In genomic region chr17:36640836-36641235, GRCh38 we compare ENCODE assay signal across 23 cellular contexts.
"Had no signal": no experiment of that assay in that cellular context is flagged by ENCODE, and none has a peak within 500 bp of the region (broad histone marks: within the 10 kb centered on the region; RNA-seq: fewer than 3 reads in every experiment).

No MANE protein-coding gene starts in this region.

- H3K4me3 Mint-ChIP-seq: activated CD4-positive, alpha-beta T cell treated with anti-CD3 and anti-CD28 coated beads, Interleukin-2, amount 10 ng/mL, durations not matched to agents 24 days and 14 days; natural killer cell had no signal

- DNase-seq: activated CD4-positive, alpha-beta T cell treated with anti-CD3 and anti-CD28 coated beads, Interleukin-2, amount 10 ng/mL, durations not matched to agents 24 days and 14 days; activated T-cell treated with anti-CD3 and anti-CD28 coated beads, Interleukin-2, amount 50 U/mL, for 24 hours; amygdala; cerebellar nuclear complex; erythroblast; foreskin keratinocyte; left ventricle myocardium superior; mammary epithelial cell; midbrain; natural killer cell; nucleus accumbens; small intestine; stimulated activated CD4-positive, alpha-beta T cell treated with anti-CD3 and anti-CD28 coated beads, Interleukin-2, amount 100 ng/mL, for 48 hours; stimulated activated CD8-positive, alpha-beta memory T cell treated with anti-CD3 and anti-CD28 coated beads, Interleukin-4, amount 100 ng/mL, for 48 hours; stimulated activated naive B cell treated with anti-CD40 and anti-IgM and Interleukin-4, amounts not matched to agents 10 μg/mL and 1 μg/mL and 100 μg/mL, for 72 hours; testis had no signal

- H3K27ac ChIP-seq: foreskin keratinocyte, testis, vagina had no signal

- H3K27me3 ChIP-seq: testis had no signal

- H3K4me1 ChIP-seq: foreskin keratinocyte had no signal

- H3K9me3 Mint-ChIP-seq: activated CD4-positive, alpha-beta T cell treated with anti-CD3 and anti-CD28 coated beads, Interleukin-2, amount 10 ng/mL, durations not matched to agents 24 days and 14 days; activated naive CD4-positive, alpha-beta T cell treated with anti-CD3 and anti-CD28 coated beads, Interleukin-2, amount 50 U/mL, for 72 hours; activated T-cell treated with anti-CD3 and anti-CD28 coated beads, Interleukin-2, amount 50 U/mL, for 24 hours; activated T-helper 17 cell treated with anti-CD3 and anti-CD28 coated beads, Interleukin-2, amount 50 U/mL, for 72 hours; natural killer cell; stimulated activated naive B cell treated with anti-CD40 and anti-IgM and Interleukin-4, amounts not matched to agents 10 μg/mL and 1 μg/mL and 100 μg/mL, for 72 hours; type B pancreatic cell had no signal

- FAIRE-seq: endometrium, islet of Langerhans, small intestine had no signal

- H3K36me3 Mint-ChIP-seq: natural killer cell; stimulated activated naive B cell treated with anti-CD40 and anti-IgM and Interleukin-4, amounts not matched to agents 10 μg/mL and 1 μg/mL and 100 μg/mL, for 72 hours; type B pancreatic cell had no signal

- H3K36me3 ChIP-seq: vagina had no signal

- H3K9me3 ChIP-seq: testis, vagina had no signal

- H3K27ac Mint-ChIP-seq: activated CD4-positive, alpha-beta T cell treated with anti-CD3 and anti-CD28 coated beads, Interleukin-2, amount 10 ng/mL, durations not matched to agents 24 days and 14 days; activated naive CD4-positive, alpha-beta T cell treated with anti-CD3 and anti-CD28 coated beads, Interleukin-2, amount 50 U/mL, for 72 hours; activated T-cell treated with anti-CD3 and anti-CD28 coated beads, Interleukin-2, amount 50 U/mL, for 24 hours; activated T-helper 17 cell treated with anti-CD3 and anti-CD28 coated beads, Interleukin-2, amount 50 U/mL, for 72 hours; natural killer cell; stimulated activated naive B cell treated with anti-CD40 and anti-IgM and Interleukin-4, amounts not matched to agents 10 μg/mL and 1 μg/mL and 100 μg/mL, for 72 hours; type B pancreatic cell had no signal

- ATAC-seq: activated T-helper 17 cell treated with anti-CD3 and anti-CD28 coated beads, Interleukin-2, amount 50 U/mL, for 72 hours; left ventricle myocardium superior; sciatic nerve had no signal
